In genomic region chr17:67171560-67171959, GRCh38 we compare ENCODE assay signal across 11 cellular contexts.
DNase-seq lines count a peak whose midpoint lies in the region; ATAC-seq lines count a peak whose summit lies in the region.
"Had no signal": no experiment of that assay in that cellular context is flagged by ENCODE, and none has a peak within 500 bp of the region (broad histone marks: within the 10 kb centered on the region; RNA-seq: fewer than 3 reads in every experiment).

No MANE protein-coding gene starts in this region.

- ATAC-seq in GM18511 (IDR thresholded peaks at IDR 0.05; ENCODE audit: unreplicated experiment) (peak; percentile 99), GM19468 (IDR thresholded peaks at IDR 0.05; ENCODE audit: extremely low read depth, unreplicated experiment) (peak; percentile 93), HG03025 (IDR thresholded peaks at IDR 0.05; ENCODE audit: low FRiP score, unreplicated experiment) (peak; percentile 98)
- ATAC-seq: activated naive CD4-positive, alpha-beta T cell treated with anti-CD3 and anti-CD28 coated beads, Interleukin-2, amount 50 U/mL, for 72 hours had no signal

- peak; percentile 79 for DNase-seq in RPMI8226
- no peak for DNase-seq in nucleus accumbens (lab: John Stamatoyannopoulos, UW)
- DNase-seq in activated gamma-delta T cell (lab: John Stamatoyannopoulos, UW), result no peak
- DNase-seq in NCI-H146 treated with DMSO at 0.1 percent for 48 hours (lab: John Stamatoyannopoulos, UW; ENCODE audit: unreplicated experiment), result no peak
- DNase-seq in SW480 (ENCODE audit: low spot score), result no peak
- DNase-seq: NCI-H1417, WERI-Rb-1 had no signal
